27 cellular contexts compared by ENCODE assay signal in the genomic region with DNA sequence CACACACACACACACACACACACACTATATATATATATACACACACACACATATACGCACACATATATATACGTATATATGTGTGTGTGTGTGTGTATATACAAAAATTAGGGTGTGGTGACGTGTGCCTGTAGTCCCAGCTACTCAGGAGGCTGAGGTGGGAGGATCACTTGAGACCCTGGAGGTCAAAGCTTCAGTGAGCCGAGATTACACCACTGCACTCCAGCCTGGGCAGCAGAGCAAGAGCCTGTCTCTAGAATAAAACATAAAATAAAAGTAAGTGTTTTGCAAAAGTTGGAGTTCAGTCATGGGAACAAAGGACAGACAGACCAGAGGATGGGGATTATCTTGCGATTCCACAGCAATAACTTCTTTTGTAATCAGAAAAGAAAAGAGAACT. TPM values are rescaled to one million over a fixed set of nuclear protein-coding genes. Genes with fewer than 3 reads are reported as not detected.
DNase-seq lines count a peak whose midpoint lies in the region; ATAC-seq and TF ChIP-seq lines count a peak whose summit lies in the region.
"Had no signal": no experiment of that assay in that cellular context is flagged by ENCODE, and none has a peak within 500 bp of the region (broad histone marks: within the 10 kb centered on the region; RNA-seq: fewer than 3 reads in every experiment).

No MANE protein-coding gene starts in this region.

- H2BK12ac ChIP-seq in trophoblast cell (ENCODE audit: low read length): peak overlapping the region; percentile 79

- TF ChIP-seq POLR2A in adrenal gland (IDR thresholded peaks at IDR 0.05) (no peak), thyroid gland (IDR thresholded peaks at IDR 0.05) (no peak)

- TF ChIP-seq RAD21 in liver (IDR thresholded peaks at IDR 0.05): no peak

- H3K27me3 ChIP-seq in adrenal gland (no peaks in the 10 kb centered on the region), liver (ENCODE audit: control insufficient read depth in 4 of 4, insufficient read depth in 4 of 4, low read length in 3 of 4) (no peaks in the 10 kb centered on the region), trophoblast cell (ENCODE audit: insufficient read depth, low read length) (no peaks in the 10 kb centered on the region), thyroid gland (no peaks in the 10 kb centered on the region)
- H3K27me3 ChIP-seq: BE2C had no signal

- no peak overlapping the region for H3K18ac ChIP-seq in trophoblast cell (ENCODE audit: low read length)

- H4K12ac ChIP-seq in trophoblast cell (ENCODE audit: low read depth, low read length): peak overlapping the region; percentile 44

- no peak for ATAC-seq in GM19351 (IDR thresholded peaks at IDR 0.05; ENCODE audit: unreplicated experiment)
- no peak for ATAC-seq in GM19395 (IDR thresholded peaks at IDR 0.05; ENCODE audit: unreplicated experiment)
- ATAC-seq: GM12878, HCT116 had no signal

- H3K14ac ChIP-seq in trophoblast cell (ENCODE audit: low read length): peak overlapping the region; percentile 68

- no peak overlapping the region for H3K23ac ChIP-seq in trophoblast cell (ENCODE audit: low read length)

- H3K4ac ChIP-seq in trophoblast cell (ENCODE audit: low read depth, low read length): peak overlapping the region; percentile 71

- TF ChIP-seq CTCF in adrenal gland (IDR thresholded peaks at IDR 0.05): no peak
- TF ChIP-seq CTCF in liver (IDR thresholded peaks at IDR 0.05; ENCODE audit: low read depth, low read length, missing input control): no peak
- TF ChIP-seq CTCF in thyroid gland (IDR thresholded peaks at IDR 0.05): no peak

- H3K9me3 ChIP-seq in adrenal gland (replicated peaks in 1 of 3) (no peaks in the 10 kb centered on the region), liver (ENCODE audit: control insufficient read depth in 4 of 4, low read length in 3 of 4) (no peaks in the 10 kb centered on the region), trophoblast cell (ENCODE audit: insufficient read depth, low read depth, low read length) (no peaks in the 10 kb centered on the region), thyroid gland (no peaks in the 10 kb centered on the region)
- H3K9me3 ChIP-seq: BE2C had no signal

- H3K4me3 ChIP-seq in adrenal gland (no peak overlapping the region), liver (ENCODE audit: low read depth in 1 of 3, low read length in 3 of 3) (no peak overlapping the region), trophoblast cell (ENCODE audit: low read depth, low read length) (no peak overlapping the region), thyroid gland (replicated peaks in 1 of 3) (no peak overlapping the region)
- H3K4me3 ChIP-seq: GM12878 had no signal

- H3K36me3 ChIP-seq in adrenal gland (replicated peaks in 1 of 2) (no peaks in the 10 kb centered on the region), liver (ENCODE audit: control insufficient read depth in 4 of 4, insufficient read depth in 3 of 4, low read depth in 1 of 4, low read length in 3 of 4) (no peaks in the 10 kb centered on the region), trophoblast cell (ENCODE audit: control insufficient read depth in 1 of 2, insufficient read depth in 2 of 2, low read length in 2 of 2) (no peaks in the 10 kb centered on the region), thyroid gland (no peaks in the 10 kb centered on the region)
- H3K36me3 ChIP-seq: BE2C had no signal

- H4K91ac ChIP-seq in trophoblast cell (ENCODE audit: low read depth, low read length): peak overlapping the region; percentile 97

- peak overlapping the region; percentile 73 for H4K8ac ChIP-seq in trophoblast cell (ENCODE audit: low read depth, low read length)

- WGBS in adrenal gland, 4 donors: 53 to 62% (median 58%) methylated on average over 5 of the region's 5 CpGs
- WGBS in liver: 53% methylated on average over 5 of the region's 5 CpGs
- no CpG with 5 or more reads among the region's 5 CpGs for WGBS in trophoblast cell (ENCODE audit: extremely low coverage, insufficient coverage, insufficient read length)
- 87 to 95% methylated on average over 5 of the region's 5 CpGs for WGBS in thyroid gland, 2 donors

- H3K4me1 ChIP-seq in adrenal gland (replicated peaks in 1 of 2): peaks cover 27 to 33% of the 10 kb centered on the region in 2 donors
- H3K4me1 ChIP-seq in liver (ENCODE audit: control insufficient read depth in 4 of 4, insufficient read depth in 4 of 4, low read length in 3 of 4): peaks cover 6 to 49% (median 32%) of the 10 kb centered on the region in 4 donors
- peaks cover 16 to 27% of the 10 kb centered on the region in 2 experiments for H3K4me1 ChIP-seq in trophoblast cell (ENCODE audit: control insufficient read depth in 1 of 2, insufficient read depth in 2 of 2, low read length in 2 of 2)
- peaks cover 59 to 73% of the 10 kb centered on the region in 2 donors for H3K4me1 ChIP-seq in thyroid gland
- H3K4me1 ChIP-seq: BE2C had no signal

- H2BK5ac ChIP-seq in trophoblast cell (ENCODE audit: low read depth, low read length, poor library complexity): peak overlapping the region; percentile 76

- H3K79me1 ChIP-seq in trophoblast cell (ENCODE audit: low read length): peaks cover 27% of the 10 kb centered on the region

- H2AFZ ChIP-seq in trophoblast cell (ENCODE audit: insufficient read depth, low read length, poor library complexity): no peak overlapping the region

- H3K9ac ChIP-seq in liver (ENCODE audit: low read depth in 1 of 2, low read length in 2 of 2) (peak overlapping the region in 1 of 2 donors; percentile 66), trophoblast cell (ENCODE audit: low read length) (no peak overlapping the region)

- peaks cover 2% of the 10 kb centered on the region for H3K79me2 ChIP-seq in trophoblast cell (ENCODE audit: control insufficient read depth, insufficient read depth, low read length, poor library complexity)

- H2BK120ac ChIP-seq in trophoblast cell (ENCODE audit: insufficient read depth, low read length, poor library complexity): peak overlapping the region; percentile 98

- no peak overlapping the region for H3K4me2 ChIP-seq in trophoblast cell (ENCODE audit: low read length)

- intact Hi-C loops in adrenal gland (cut with DNase I): no loop called here
- intact Hi-C loops in thyroid gland (cut with DNase I): no loop called here

- peak overlapping the region in 4 of 5 donors; percentile 2 to 67 (median 59) for H3K27ac ChIP-seq in adrenal gland
- peak overlapping the region; percentile 87 to 95 for H3K27ac ChIP-seq in liver (ENCODE audit: low read depth in 1 of 2, low read length in 2 of 2)
- peak overlapping the region; percentile 84 for H3K27ac ChIP-seq in trophoblast cell (ENCODE audit: low read depth, low read length)
- peak overlapping the region; percentile 73 to 80 (median 78) for H3K27ac ChIP-seq in thyroid gland
- H3K27ac ChIP-seq: HL-60 had no signal

- DNase-seq in adrenal gland (no peak), trophoblast cell (no peak), thyroid gland (no peak), amniotic stem cell (lab: John Stamatoyannopoulos, UW) (no peak), superior temporal gyrus (ENCODE audit: extremely low spot score) (no peak)
- DNase-seq: ACHN; BE2C; C1 segment of cervical spinal cord; CD4-positive, CD25-positive, alpha-beta regulatory T cell; CD8-positive, alpha-beta memory T cell; COR-L47; DMS 273 treated with DMSO at 0.1 percent for 48 hours; DMS53; DND-41; EL; GOT3; H7; HFFc6; IMR-90 had no signal

- peak overlapping the region; percentile 94 for H2AK5ac ChIP-seq in trophoblast cell (ENCODE audit: low read length)

TF ChIP-seq in liver, 16 proteins besides CTCF, POLR2A, EP300 and RAD21:
- TF ChIP-seq GABPA (IDR thresholded peaks at IDR 0.05 in 1 of 2, conservative IDR thresholded peaks at IDR 0.05 in 1 of 2): no peak
- no peak for TF ChIP-seq YY1 (IDR thresholded peaks at IDR 0.05)
- TF ChIP-seq FOXA2 (IDR thresholded peaks at IDR 0.05): no peak
- TF ChIP-seq JUND (IDR thresholded peaks at IDR 0.05): no peak
- TF ChIP-seq TAF1 (conservative IDR thresholded peaks at IDR 0.05): no peak
- TF ChIP-seq, protein P1, sequence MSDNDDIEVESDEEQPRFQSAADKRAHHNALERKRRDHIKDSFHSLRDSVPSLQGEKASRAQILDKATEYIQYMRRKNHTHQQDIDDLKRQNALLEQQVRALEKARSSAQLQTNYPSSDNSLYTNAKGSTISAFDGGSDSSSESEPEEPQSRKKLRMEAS (IDR thresholded peaks at IDR 0.05): no peak
- no peak for TF ChIP-seq RXRA (IDR thresholded peaks at IDR 0.05)
- no peak for TF ChIP-seq HNF4A (conservative IDR thresholded peaks at IDR 0.05)
- TF ChIP-seq HNF4G (IDR thresholded peaks at IDR 0.05): no peak

RNA-seq across cellular contexts. Expression of a gene that starts 10.8 kb away (rescaled TPM):
- 100 to 1,000 TPM in 6 of 8 donors, 10 to 100 TPM in 2; 63.4 to 746 (median 226) TPM for total RNA-seq in adrenal gland
- polyA plus RNA-seq in adrenal gland: 100 to 1,000 TPM; 123 to 317 (median 305) TPM
- total RNA-seq in liver: 10 to 100 TPM; 10.9 to 16.1 TPM
- 100 to 1,000 TPM; 109 to 305 TPM for polyA plus RNA-seq in liver
- polyA plus RNA-seq in trophoblast cell (2013): 36.2 and 40.7 TPM in 2 replicates
- 1,000 to 10,000 TPM in 1 of 4 donors, 100 to 1,000 TPM in 2, 10 to 100 TPM in 1; 53.3 to 1,103 (median 535) TPM for total RNA-seq in thyroid gland
- total RNA-seq: CD4-positive, CD25-positive, alpha-beta regulatory T cell; CD8-positive, alpha-beta memory T cell; H7 had no signal
- polyA plus RNA-seq: CD4-positive, CD25-positive, alpha-beta regulatory T cell; CD8-positive, alpha-beta memory T cell had no signal

RNA-seq across cellular contexts. Expression of a gene that starts 21.4 kb away (rescaled TPM):
- 1 to 10 TPM in 1 of 8 donors, under 1 TPM in 2, not detected in 5; 0.29 to 1.7 (median 0.32) TPM for total RNA-seq in adrenal gland
- polyA plus RNA-seq in adrenal gland: 1 to 10 TPM in 1 of 3 donors, under 1 TPM in 1, not detected in 1; 0.17 to 2.1 TPM
- 1 to 10 TPM in 1 of 2 donors, under 1 TPM in 1; 0.33 to 2.5 TPM for total RNA-seq in liver
- polyA plus RNA-seq in liver: 1 to 10 TPM; 2.2 to 4.1 TPM
- 0.41 and 0.61 TPM in 2 replicates for polyA plus RNA-seq in trophoblast cell (2013)
- under 1 TPM in 1 of 4 donors, not detected in 3; 0.45 TPM for total RNA-seq in thyroid gland
- total RNA-seq: CD4-positive, CD25-positive, alpha-beta regulatory T cell; CD8-positive, alpha-beta memory T cell; G401; H7; HFFc6; HT1080; IMR-90 had no signal
- polyA plus RNA-seq: CD4-positive, CD25-positive, alpha-beta regulatory T cell; CD8-positive, alpha-beta memory T cell; IMR-90 had no signal

RNA-seq across cellular contexts. Expression of a gene that starts 25.7 kb away (rescaled TPM):
- total RNA-seq in adrenal gland (10 to 100 TPM; 24.1 to 64.1 (median 29.9) TPM), liver (10 to 100 TPM in 1 of 2 donors, 1 to 10 TPM in 1; 6.5 to 11.5 TPM), thyroid gland (10 to 100 TPM; 31.8 to 41.9 (median 36.9) TPM)
- polyA plus RNA-seq in adrenal gland (100 to 1,000 TPM in 1 of 3 donors, 10 to 100 TPM in 2; 18.4 to 118 (median 81.1) TPM), liver (10 to 100 TPM in 1 of 2 donors, 1 to 10 TPM in 1; 9.4 to 18.1 TPM)
- 15.3 and 15.9 TPM in 2 replicates for polyA plus RNA-seq in trophoblast cell (2013)

RNA-seq across cellular contexts. Expression of a gene that starts 33.5 kb away (rescaled TPM):
- 1 to 10 TPM; 1.9 to 4.6 (median 2.5) TPM for total RNA-seq in adrenal gland
- polyA plus RNA-seq in adrenal gland: 10 to 100 TPM in 1 of 3 donors, 1 to 10 TPM in 1, under 1 TPM in 1; 0.99 to 18.2 (median 5.8) TPM
- total RNA-seq in liver: 1 to 10 TPM; 1.3 to 1.5 TPM
- polyA plus RNA-seq in liver: 1 to 10 TPM in 1 of 2 donors, under 1 TPM in 1; 0.28 to 1.4 TPM
- 1.4 and 1.5 TPM in 2 replicates for polyA plus RNA-seq in trophoblast cell (2013)
- 1 to 10 TPM in 2 of 4 donors, under 1 TPM in 2; 0.42 to 1.1 (median 0.78) TPM for total RNA-seq in thyroid gland
- total RNA-seq: H7, HFFc6, IMR-90 had no signal
- polyA plus RNA-seq: IMR-90 had no signal

RNA-seq across cellular contexts. Expression of a gene that starts 36.1 kb away (rescaled TPM):
- total RNA-seq in adrenal gland (10 to 100 TPM; 25.6 to 78.0 (median 45.5) TPM), liver (10 to 100 TPM; 16.1 to 16.3 TPM), thyroid gland (10 to 100 TPM; 32.5 to 80.9 (median 50.3) TPM)
- polyA plus RNA-seq in adrenal gland (10 to 100 TPM; 19.0 to 25.9 (median 19.4) TPM), liver (10 to 100 TPM; 22.3 to 23.6 TPM)
- polyA plus RNA-seq in trophoblast cell (2013): 40.6 and 43.8 TPM in 2 replicates
